Comparison of ENCODE assay signal across 20 cellular contexts in genomic region chr1:184497962-184498723, GRCh38.
A peak's percentile ranks its signal among the peaks of the same experiment; 100 is the strongest.
DNase-seq lines count a peak whose midpoint lies in the region; ATAC-seq, FAIRE-seq and TF ChIP-seq lines count a peak whose summit lies in the region.
"Had no signal": no experiment of that assay in that cellular context is flagged by ENCODE, and none has a peak within 500 bp of the region (broad histone marks: within the 10 kb centered on the region; RNA-seq: fewer than 3 reads in every experiment).

No MANE protein-coding gene starts in this region.

- H3K36me3 ChIP-seq in K562 (ENCODE audit: control insufficient read depth, insufficient read depth, low read length) (no peaks in the 10 kb centered on the region), iPS-20b (ENCODE audit: insufficient read depth, low read depth, low read length) (no peaks in the 10 kb centered on the region)
- H3K36me3 ChIP-seq: ovary, right lobe of liver had no signal

- no TSS peak for BruUV-seq in K562 (replicated peaks; lab: Mats Ljungman, UMichigan)

- no peaks in the 10 kb centered on the region for H3K4me1 ChIP-seq in K562 (replicated peaks in 1 of 2; ENCODE audit: control insufficient read depth in 2 of 2, insufficient read depth in 2 of 2, low read length in 2 of 2)
- peaks cover 39% of the 10 kb centered on the region; the same call in 1 of the 2 replicates for H3K4me1 ChIP-seq in iPS-20b (ENCODE audit: insufficient read depth, low read length)
- H3K4me1 ChIP-seq: testis had no signal

- no peak for TF ChIP-seq RAD21 in K562 (CRISPR knock-in tag; conservative IDR thresholded peaks at IDR 0.05 in 1 of 2, IDR thresholded peaks at IDR 0.05 in 1 of 2)

- no peak for DNase-seq in AG09309 (ENCODE audit: low read depth)
- peak; percentile 61 for DNase-seq in NCI-H146 (lab: John Stamatoyannopoulos, UW)
- no peak for DNase-seq in K562 (ENCODE audit: extremely low read depth in 1 of 4, low spot score in 3 of 4)
- DNase-seq in GOT3 (lab: John Stamatoyannopoulos, UW) = no peak
- no peak for DNase-seq in head of caudate nucleus
- DNase-seq in T-helper 9 cell = no peak
- DNase-seq: activated CD4-positive, CD25-positive, alpha-beta regulatory T cell treated with anti-CD3 and anti-CD28 coated beads, Interleukin-2, amount 50 U/mL, for 72 hours; activated CD8-positive, alpha-beta memory T cell treated with anti-CD3 and anti-CD28 coated beads for 24 hours; activated T-cell treated with anti-CD3 and anti-CD28 coated beads, Interleukin-2, amount 50 U/mL, for 48 hours; erythroblast; islet precursor cell; NCI-H1417; NCI-H2171 treated with DMSO at 0.1 percent for 48 hours; ovary; right lobe of liver; testis had no signal

- H3K27me3 ChIP-seq in K562 (ENCODE audit: control insufficient read depth in 2 of 2, insufficient read depth in 2 of 2, low read length in 2 of 2) (peaks cover 0 to 4% of the 10 kb centered on the region in 2 experiments; a peak in 2 of 5 replicates), iPS-20b (ENCODE audit: insufficient read depth, low read length) (no peaks in the 10 kb centered on the region)
- H3K27me3 ChIP-seq: ovary, right lobe of liver, testis had no signal

- WGBS in K562 (ENCODE audit: insufficient coverage, low coverage, missing lambda C conversion rate) = 5% methylated on average over 10 of the region's 10 CpGs

- no peak for ATAC-seq in K562
- ATAC-seq in HG02970 (IDR thresholded peaks at IDR 0.05; ENCODE audit: low FRiP score, unreplicated experiment) = no peak
- ATAC-seq: Panc1; right lobe of liver; stimulated activated effector memory CD8-positive, alpha-beta T cell treated with anti-CD3 and anti-CD28 coated beads, Interleukin-12 subunit alpha, Interleukin-12 subunit beta, amount 100 ng/mL, for 72 hours had no signal

- in situ Hi-C loops in K562 (cut with MboI) = no loop called here

- no peak for TF ChIP-seq EP300 in K562 (IDR thresholded peaks at IDR 0.05; ENCODE audit: low read length)

- H2AFZ ChIP-seq in K562 (ENCODE audit: low read depth, low read length) = no peak overlapping the region

- H3K79me2 ChIP-seq in K562 (ENCODE audit: control insufficient read depth, insufficient read depth, low read length) = no peaks in the 10 kb centered on the region

- H3K9me3 ChIP-seq in K562 (replicated peaks; ENCODE audit: control insufficient read depth, insufficient read depth, low read depth, low read length) = no peaks in the 10 kb centered on the region
- H3K9me3 ChIP-seq in iPS-20b (ENCODE audit: insufficient read depth, low read depth, low read length) = no peaks in the 10 kb centered on the region
- H3K9me3 ChIP-seq: ovary, right lobe of liver, testis had no signal

- intact Hi-C loops in K562 (cut with micrococcal nuclease) (no loop called here), head of caudate nucleus (cut with DNase I) (no loop called here)

- H3K9ac ChIP-seq in K562 (ENCODE audit: insufficient read depth in 1 of 2, low read depth in 2 of 2, low read length in 2 of 2) = no peak overlapping the region
- H3K9ac ChIP-seq in iPS-20b (ENCODE audit: low read depth, low read length) = peak overlapping the region; percentile 17; the same call in 1 of the 2 replicates

- TF ChIP-seq CTCF in AG09309 (IDR thresholded peaks at IDR 0.05; ENCODE audit: control insufficient read depth, insufficient read depth, low read depth, low read length, missing control alignments) (peak; percentile 3), K562 (IDR thresholded peaks at IDR 0.05 in 2 of 3, conservative IDR thresholded peaks at IDR 0.05 in 1 of 3; ENCODE audit: insufficient read depth in 2 of 3, low read depth in 1 of 3, low read length in 3 of 3) (no peak)

- no peaks in the 10 kb centered on the region for H4K20me1 ChIP-seq in K562 (replicated peaks; ENCODE audit: control insufficient read depth, insufficient read depth, low read length)

- no peak for TF ChIP-seq POLR2A in K562 (conservative IDR thresholded peaks at IDR 0.05)

- H3K4me2 ChIP-seq in K562 (ENCODE audit: insufficient read depth, low read length) = no peak overlapping the region

- CTCF ChIA-PET in K562 (lab: Yijun Ruan, JAX; ENCODE audit: low intra/inter-chr PET ratio) = interaction anchor here (0.6 kb wide), 1 partner anchor 683 kb away, joined by 3 read pairs; no protein-coding TSS in a partner anchor

- H3K4me3 ChIP-seq in AG09309 (ENCODE audit: control insufficient read depth, low read depth, low read length) (no peak overlapping the region), K562 (no peak overlapping the region), iPS-20b (ENCODE audit: low read length) (peak overlapping the region; percentile 48; the same call in 1 of the 2 replicates)
- H3K4me3 ChIP-seq: ovary, right lobe of liver, testis had no signal

- POLR2A ChIA-PET in K562 (lab: Yijun Ruan, JAX) = interaction anchor here (0.7 to 2.5 kb wide), 2 partner anchors 11 to 340 kb away, joined by 3 to 8 read pairs; no protein-coding TSS in a partner anchor

- FAIRE-seq in K562 (lab: Jason Lieb, UNC) = no peak

- H3K9me1 ChIP-seq in K562 (ENCODE audit: control insufficient read depth, insufficient read depth, low read length) = no peaks in the 10 kb centered on the region

- H3K27ac ChIP-seq in K562 (ENCODE audit: extremely low read depth, low read depth, low read length) (no peak overlapping the region), iPS-20b (ENCODE audit: low read length) (peak overlapping the region; percentile 44)
- H3K27ac ChIP-seq: ovary, right lobe of liver, testis had no signal

TF ChIP-seq in K562, 482 proteins besides CTCF, POLR2A, EP300 and RAD21:
- TF ChIP-seq NFE2 (IDR thresholded peaks at IDR 0.05; ENCODE audit: low read depth) (0 out of 2 replicates have a peak, but pooled peaks have one; percentile 27), POLR3A (IDR thresholded peaks at IDR 0.05; ENCODE audit: borderline replicate concordance, extremely low read depth, insufficient read depth, insufficient read length) (no peak), NCOR1 (IDR thresholded peaks at IDR 0.05) (no peak), GATAD2A (IDR thresholded peaks at IDR 0.05) (no peak), ZNF551 (CRISPR knock-in tag; IDR thresholded peaks at IDR 0.05) (no peak), EZH2 (IDR thresholded peaks at IDR 0.05; ENCODE audit: borderline replicate concordance, low read depth, low read length) (no peak), SNIP1 (IDR thresholded peaks at IDR 0.05; ENCODE audit: low read depth) (no peak), DMBX1 (CRISPR knock-in tag; IDR thresholded peaks at IDR 0.05; ENCODE audit: borderline replicate concordance) (no peak), PBX2 (CRISPR knock-in tag; IDR thresholded peaks at IDR 0.05; ENCODE audit: low read depth) (no peak), PBX2 (tag; conservative IDR thresholded peaks at IDR 0.05; ENCODE audit: low read depth) (peak; percentile 60), RB1 (IDR thresholded peaks at IDR 0.05; ENCODE audit: low read depth) (no peak), SRSF3 (IDR thresholded peaks at IDR 0.05; ENCODE audit: insufficient read depth, low read length) (no peak), USF2 (CRISPR knock-in tag; IDR thresholded peaks at IDR 0.05) (no peak), NFRKB (IDR thresholded peaks at IDR 0.05; ENCODE audit: low read depth) (no peak), SLC30A9 (CRISPR knock-in tag; IDR thresholded peaks at IDR 0.05) (no peak), RBM25 (IDR thresholded peaks at IDR 0.05; ENCODE audit: low read depth, low read length, severe bottlenecking) (no peak)
